ENCODE assay signal across 31 cellular contexts in the genomic region with DNA sequence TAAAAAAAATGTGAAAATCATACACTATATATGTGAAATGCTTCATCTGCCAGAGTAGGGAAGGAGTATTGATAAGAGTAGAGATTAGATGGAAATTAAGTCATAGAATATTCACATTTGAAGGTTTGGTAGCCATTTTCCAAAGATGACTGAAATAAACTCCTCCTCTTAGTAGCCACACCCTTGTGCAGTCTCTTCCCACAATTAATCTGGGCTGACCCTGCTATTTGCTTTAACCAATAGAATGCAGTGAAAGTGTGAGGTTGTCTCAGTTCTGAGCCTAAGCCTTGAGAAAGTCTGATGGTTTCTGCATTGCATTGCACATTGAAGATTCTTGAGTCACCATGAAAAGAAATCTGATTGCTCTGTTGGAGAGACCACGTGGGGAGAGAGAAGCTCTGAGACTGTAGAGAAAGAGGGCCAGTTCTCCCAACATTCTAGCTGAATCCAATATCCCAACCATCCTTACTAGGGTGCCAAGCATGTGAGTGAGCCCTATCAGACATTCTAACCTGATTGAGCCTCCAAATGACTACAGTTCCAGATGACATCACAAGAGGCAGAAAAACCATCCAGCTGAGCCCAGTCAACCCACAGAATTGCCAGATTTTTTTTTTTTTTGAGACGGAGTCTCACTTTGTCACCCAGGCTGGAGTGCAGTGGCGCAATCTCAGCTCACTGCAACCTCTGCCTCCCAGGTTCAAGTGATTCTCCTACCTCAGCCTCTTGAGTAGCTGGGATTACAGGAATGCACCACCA.
"Had no signal": no experiment of that assay in that cellular context is flagged by ENCODE, and none has a peak within 500 bp of the region (broad histone marks: within the 10 kb centered on the region; RNA-seq: fewer than 3 reads in every experiment).

No MANE protein-coding gene starts in this region.

- H3K4me3 Mint-ChIP-seq: mesothelial cell of epicardium; naive B cell; natural killer cell; nephron progenitor cell; neural progenitor cell; stimulated activated effector memory CD8-positive, alpha-beta T cell treated with anti-CD3 and anti-CD28 coated beads, Interleukin-12 subunit alpha, Interleukin-12 subunit beta, amount 100 ng/mL, for 72 hours; stimulated activated naive CD8-positive, alpha-beta T cell treated with anti-CD3 and anti-CD28 coated beads, Interleukin-15, Interleukin-2, amounts not matched to agents 100 ng/mL and 50 ng/mL, for 24 hours had no signal

- H3K27me3 Mint-ChIP-seq: progenitor cell of endocrine pancreas; stimulated activated naive CD8-positive, alpha-beta T cell treated with anti-CD3 and anti-CD28 coated beads, Interleukin-15, Interleukin-2, amounts not matched to agents 100 ng/mL and 50 ng/mL, for 24 hours had no signal

- H3K9me3 Mint-ChIP-seq: natural killer cell had no signal

- H3K4me3 ChIP-seq: left ventricle myocardium inferior, lung, neural progenitor cell, ovary, right atrium auricular region, skin epidermis, suprapubic skin, thoracic aorta, tibial artery, upper lobe of right lung had no signal

- ATAC-seq: left colon; natural killer cell; sciatic nerve; stimulated activated effector memory CD8-positive, alpha-beta T cell treated with anti-CD3 and anti-CD28 coated beads, Interleukin-12 subunit alpha, Interleukin-12 subunit beta, amount 100 ng/mL, for 72 hours; upper lobe of right lung had no signal

- H3K27ac Mint-ChIP-seq: mesothelial cell of epicardium; naive B cell; natural killer cell; nephron progenitor cell; neural progenitor cell; progenitor cell of endocrine pancreas; stimulated activated effector memory CD8-positive, alpha-beta T cell treated with anti-CD3 and anti-CD28 coated beads, Interleukin-12 subunit alpha, Interleukin-12 subunit beta, amount 100 ng/mL, for 72 hours; stimulated activated naive CD8-positive, alpha-beta T cell treated with anti-CD3 and anti-CD28 coated beads, Interleukin-15, Interleukin-2, amounts not matched to agents 100 ng/mL and 50 ng/mL, for 24 hours had no signal

- H3K4me2 ChIP-seq: neural progenitor cell had no signal

- H3K36me3 ChIP-seq: left ventricle myocardium inferior, neural progenitor cell, neutrophil, ovary, right atrium auricular region, suprapubic skin, thoracic aorta, tibial artery, upper lobe of right lung had no signal

- FAIRE-seq: islet of Langerhans, kidney, urothelium cell line had no signal

- DNase-seq: hippocampal formation; kidney; left colon; left ventricle myocardium inferior; mesendoderm; naive B cell; natural killer cell; nephron progenitor cell; occipital lobe; ovary; stimulated activated CD4-positive, alpha-beta T cell treated with anti-CD3 and anti-CD28 coated beads, Interleukin-12 subunit alpha, Interleukin-12 subunit beta, amount 100 ng/mL, for 4 hours; stimulated activated CD4-positive, alpha-beta T cell treated with anti-CD3 and anti-CD28 coated beads, Interleukin-15, amount 100 ng/mL, for 24 hours; stimulated activated CD4-positive, alpha-beta T cell treated with anti-CD3 and anti-CD28 coated beads, Interleukin-4, amount 100 ng/mL, for 24 hours; stimulated activated naive CD4-positive, alpha-beta T cell; tibial artery; trophoblast cell; upper lobe of right lung had no signal

- H3K9ac ChIP-seq: neural progenitor cell had no signal

- H3K27me3 ChIP-seq: neural progenitor cell, neutrophil, ovary, right atrium auricular region, suprapubic skin, tibial artery, upper lobe of right lung had no signal

- H3K4me1 Mint-ChIP-seq: mesothelial cell of epicardium; naive B cell; natural killer cell; nephron progenitor cell; stimulated activated effector memory CD8-positive, alpha-beta T cell treated with anti-CD3 and anti-CD28 coated beads, Interleukin-12 subunit alpha, Interleukin-12 subunit beta, amount 100 ng/mL, for 72 hours had no signal

- H3K9me3 ChIP-seq: neutrophil, ovary, suprapubic skin, upper lobe of right lung had no signal

- H3K4me1 ChIP-seq: left ventricle myocardium inferior, neural progenitor cell, right atrium auricular region, suprapubic skin, tibial artery, upper lobe of right lung had no signal

- H2AFZ ChIP-seq: neural progenitor cell had no signal

- H3K27ac ChIP-seq: left ventricle myocardium inferior, neural progenitor cell, neutrophil, ovary, right atrium auricular region, skin epidermis, suprapubic skin, thoracic aorta, tibial artery, upper lobe of right lung had no signal

- H3K36me3 Mint-ChIP-seq: natural killer cell; stimulated activated effector memory CD8-positive, alpha-beta T cell treated with anti-CD3 and anti-CD28 coated beads, Interleukin-12 subunit alpha, Interleukin-12 subunit beta, amount 100 ng/mL, for 72 hours had no signal
